Comparison of ENCODE assay signal across 6 cellular contexts in genomic region chr12:57715036-57715758, GRCh38. TPM values are rescaled to one million over a fixed set of nuclear protein-coding genes. Genes with fewer than 3 reads are reported as not detected.
DNase-seq lines count a peak whose midpoint lies in the region; ATAC-seq, FAIRE-seq and TF ChIP-seq lines count a peak whose summit lies in the region.
"Not testable (repeated sequence)": the region's sequence is repeated elsewhere in the genome, so short reads cannot be mapped to it uniquely, and the experiment has no call there.

No MANE protein-coding gene starts in this region.

- not testable (repeated sequence) for H3K27ac Mint-ChIP-seq in osteocyte (ENCODE audit: unreplicated experiment)

- H3K79me2 ChIP-seq in OCI-LY1 (ENCODE audit: insufficient read depth, low read length); GM12878 (ENCODE audit: control insufficient read depth, insufficient read depth, low read length): not testable (repeated sequence)

- FAIRE-seq in GM12891 (lab: Jason Lieb, UNC): peak; percentile 91
- not testable (repeated sequence) for FAIRE-seq in GM12878 (lab: Jason Lieb, UNC)

- H3K9me3 ChIP-seq in OCI-LY1 (ENCODE audit: low read length); GM12878 (replicated peaks; ENCODE audit: control insufficient read depth, insufficient read depth, low read length): not testable (repeated sequence)

- not testable (repeated sequence) for H3K27me3 Mint-ChIP-seq in osteocyte (ENCODE audit: unreplicated experiment)

- RAD21 ChIA-PET in GM12878 (lab: Charles Lee; ENCODE audit: unreplicated experiment): not testable (repeated sequence)

- H3K9ac ChIP-seq in OCI-LY1 (ENCODE audit: low read length): peak overlapping the region; percentile 41; the same call in 1 of the 2 replicates
- H3K9ac ChIP-seq in GM12878 (ENCODE audit: control insufficient read depth, insufficient read depth, low read length): not testable (repeated sequence)

- intact Hi-C loops in GM12878 (cut with micrococcal nuclease; ENCODE audit: unreplicated experiment): not testable (repeated sequence)

- ATAC-seq in HG02852 (IDR thresholded peaks at IDR 0.05; ENCODE audit: unreplicated experiment) (peak; percentile 43), HG03354 (IDR thresholded peaks at IDR 0.05; ENCODE audit: poor library complexity, severe bottlenecking, unreplicated experiment) (peak; percentile 72)
- not testable (repeated sequence) for ATAC-seq in GM12878

- H3K4me1 ChIP-seq in OCI-LY1 (ENCODE audit: insufficient read depth, low read length, severe bottlenecking); GM12878 (ENCODE audit: control insufficient read depth, insufficient read depth, low read length): not testable (repeated sequence)

- H3K36me3 ChIP-seq in OCI-LY1 (ENCODE audit: insufficient read depth, low read length): peaks cover 73% of the 10 kb centered on the region
- peaks cover 11 to 18% of the 10 kb centered on the region in 2 experiments for H3K36me3 ChIP-seq in GM12878 (ENCODE audit: control insufficient read depth in 2 of 2, insufficient read depth in 2 of 2, low read length in 1 of 2)

- H3F3A ChIP-seq in OCI-LY1 (ENCODE audit: insufficient read depth, low read length): not testable (repeated sequence)

- H4K20me1 ChIP-seq in OCI-LY1 (ENCODE audit: insufficient read depth, low read length); GM12878 (ENCODE audit: control insufficient read depth, insufficient read depth): not testable (repeated sequence)

- CTCF ChIA-PET in GM12878 (lab: Yijun Ruan, JAX): not testable (repeated sequence)

- not testable (repeated sequence) for TF ChIP-seq CTCF in OCI-LY1 (IDR thresholded peaks at IDR 0.05; ENCODE audit: low read length); GM12878 (IDR thresholded peaks at IDR 0.05 in 2 of 3, conservative IDR thresholded peaks at IDR 0.05 in 1 of 3; ENCODE audit: control insufficient read depth in 2 of 3, extremely low read depth in 1 of 3, insufficient read depth in 1 of 3, low read depth in 3 of 3, low read length in 3 of 3); osteocyte (IDR thresholded peaks at IDR 0.05)

- H3K4me3 Mint-ChIP-seq in osteocyte (ENCODE audit: unreplicated experiment): not testable (repeated sequence)

- 30% methylated on average over 6 of the region's 6 CpGs for WGBS in GM12878 (ENCODE audit: insufficient coverage, insufficient replicate concordance, low lambda C conversion rate, missing lambda C conversion rate)

- not testable (repeated sequence) for H3K4me3 ChIP-seq in OCI-LY1 (ENCODE audit: low read depth, low read length, poor library complexity, severe bottlenecking); GM12878

- not testable (repeated sequence) for BruUV-seq in GM12878 (replicated peaks; lab: Mats Ljungman, UMichigan)

- H3K9me3 Mint-ChIP-seq in osteocyte (ENCODE audit: unreplicated experiment): not testable (repeated sequence)

- TF ChIP-seq RAD21 in GM12878 (IDR thresholded peaks at IDR 0.05; ENCODE audit: insufficient read depth, low read depth, low read length): not testable (repeated sequence)

- H3K27me3 ChIP-seq in OCI-LY1 (ENCODE audit: insufficient read depth, low read length); GM12878 (replicated peaks in 1 of 2; ENCODE audit: control insufficient read depth in 2 of 2, insufficient read depth in 2 of 2, low read length in 1 of 2): not testable (repeated sequence)

- H2AFZ ChIP-seq in OCI-LY1 (ENCODE audit: low read length); GM12878 (ENCODE audit: control insufficient read depth, low read depth, low read length): not testable (repeated sequence)

- DNase-seq in GM12891 (ENCODE audit: insufficient read length, low spot score) (peak; percentile 18), osteocyte (ENCODE audit: extremely low spot score, unreplicated experiment) (peak; percentile 53)
- not testable (repeated sequence) for DNase-seq in GM12878 (ENCODE audit: low read depth, low spot score)

- TF ChIP-seq POLR2A in GM12891 (IDR thresholded peaks at IDR 0.05; ENCODE audit: low read depth, low read length); GM12878 (IDR thresholded peaks at IDR 0.05; ENCODE audit: low read depth, low read length): not testable (repeated sequence)

- peaks cover 36% of the 10 kb centered on the region for H3K36me3 Mint-ChIP-seq in osteocyte (ENCODE audit: unreplicated experiment)

- TF ChIP-seq EP300 in GM12878 (IDR thresholded peaks at IDR 0.05; ENCODE audit: borderline replicate concordance in 1 of 2, control insufficient read depth in 1 of 2, low read depth in 2 of 2, low read length in 2 of 2): not testable (repeated sequence)

- H3K27ac ChIP-seq in OCI-LY1 (ENCODE audit: low read depth, low read length, poor library complexity, severe bottlenecking): peak overlapping the region; percentile 72
- H3K27ac ChIP-seq in GM12878 (ENCODE audit: control insufficient read depth, insufficient read depth): not testable (repeated sequence)

- POLR2A ChIA-PET in GM12878 (lab: Charles Lee): interaction anchor here (1.1 kb wide), 1 partner anchor 12 kb away, joined by 5 read pairs; no protein-coding TSS in a partner anchor

- SMC1A ChIA-PET in GM12878 (lab: Charles Lee; ENCODE audit: uncharacterized antibody, unreplicated experiment): interaction anchor here (1.2 kb wide), 1 partner anchor 223 kb away, joined by 3 read pairs; no protein-coding TSS in a partner anchor

- H3K4me1 Mint-ChIP-seq in osteocyte (ENCODE audit: unreplicated experiment): not testable (repeated sequence)

- H3K4me2 ChIP-seq in OCI-LY1 (ENCODE audit: low read length): peak overlapping the region; percentile 8; the same call in 1 of the 2 replicates
- H3K4me2 ChIP-seq in GM12878 (ENCODE audit: control insufficient read depth, insufficient read depth): not testable (repeated sequence)

- H3K9me2 ChIP-seq in OCI-LY1 (ENCODE audit: low read depth, low read length): not testable (repeated sequence)

- in situ Hi-C loops in GM12878 (cut with MboI): not testable (repeated sequence)

RNA-seq across cellular contexts. Expression of gene OS9, which starts 21.3 kb away (rescaled TPM):
- polyA plus RNA-seq in GM12891 (2012; ENCODE audit: low read depth, missing spikeins): 69.5 TPM
- 168 and 196 TPM in 2 replicates for total RNA-seq in GM12878 (2013; cell fraction: nucleolus; rRNA removed)
- total RNA-seq in GM12878 (2014; rRNA removed): 83.4 and 83.9 TPM in 2 replicates
- 68.8 and 74.9 TPM in 2 replicates for total RNA-seq in GM12878 (2014; rRNA removed; fragmentation: Illumina TruSeq; extraction: Trizol)
- total RNA-seq in GM12878 (2021): 87.2 and 101 TPM in 2 replicates
- 73.5 TPM for polyA plus RNA-seq in GM12878 (2011; ENCODE audit: low read depth)
- polyA plus RNA-seq in GM12878 (2011; rRNA removed): 85.7 and 106 TPM in 2 replicates
- polyA plus RNA-seq in GM12878 (2011; cell fraction: cytosol; rRNA removed): 111 and 179 TPM in 2 replicates
- 320 and 332 TPM in 2 replicates for polyA plus RNA-seq in GM12878 (2011; cell fraction: nucleus; rRNA removed)
- 95.5 and 119 TPM in 2 replicates for polyA plus RNA-seq in GM12878 (2012)
- 58.2 and 82.7 TPM in 2 replicates for polyA plus RNA-seq in GM12878 (2014; fragmentation: Illumina TruSeq; extraction: Trizol)
- polyA plus RNA-seq in GM12878 (2014; fragmentation: Nextera tagmentation; extraction: Ambion mirVana): 1 to 10 TPM; 5.2 to 8.4 TPM
- polyA plus RNA-seq in GM12878 (2014; rRNA removed): 78.6 and 79.0 TPM in 2 replicates
- polyA plus RNA-seq in GM12878 (2016; fragmentation: Nextera tagmentation; extraction: Ambion mirVana): 10 to 100 TPM; 78.9 to 79.4 TPM
- 96.3 and 167 TPM in 2 replicates for polyA minus RNA-seq in GM12878 (2011; rRNA and poly(A)+ RNA removed)
- 30.5 and 33.5 TPM in 2 replicates for polyA minus RNA-seq in GM12878 (2011; cell fraction: cytosol; rRNA and poly(A)+ RNA removed)
- 51.4 and 63.3 TPM in 2 replicates for polyA minus RNA-seq in GM12878 (2011; cell fraction: nucleus; rRNA and poly(A)+ RNA removed)
- 338 and 363 TPM in 2 replicates for total RNA-seq in osteocyte

RNA-seq across cellular contexts. Expression of gene AGAP2, which starts 23.3 kb away (rescaled TPM):
- polyA plus RNA-seq in GM12891 (2012; ENCODE audit: low read depth, missing spikeins): 6.3 TPM
- 13.0 and 14.1 TPM in 2 replicates for total RNA-seq in GM12878 (2013; cell fraction: nucleolus; rRNA removed)
- 11.1 and 14.1 TPM in 2 replicates for total RNA-seq in GM12878 (2014; rRNA removed)
- total RNA-seq in GM12878 (2014; rRNA removed; fragmentation: Illumina TruSeq; extraction: Trizol): 10.2 and 13.9 TPM in 2 replicates
- total RNA-seq in GM12878 (2021): 17.9 and 19.8 TPM in 2 replicates
- polyA plus RNA-seq in GM12878 (2011; ENCODE audit: low read depth): 6.7 TPM
- 11.6 and 13.9 TPM in 2 replicates for polyA plus RNA-seq in GM12878 (2011; rRNA removed)
- polyA plus RNA-seq in GM12878 (2011; cell fraction: cytosol; rRNA removed): 10.5 and 13.7 TPM in 2 replicates
- polyA plus RNA-seq in GM12878 (2011; cell fraction: nucleus; rRNA removed): 28.7 and 34.5 TPM in 2 replicates
- 9.1 and 10.5 TPM in 2 replicates for polyA plus RNA-seq in GM12878 (2012)
- 6.8 and 10.6 TPM in 2 replicates for polyA plus RNA-seq in GM12878 (2014; fragmentation: Illumina TruSeq; extraction: Trizol)
- under 1 TPM; 0.29 to 0.47 TPM for polyA plus RNA-seq in GM12878 (2014; fragmentation: Nextera tagmentation; extraction: Ambion mirVana)
- polyA plus RNA-seq in GM12878 (2014; rRNA removed): 11.3 and 13.6 TPM in 2 replicates
- polyA plus RNA-seq in GM12878 (2016; fragmentation: Nextera tagmentation; extraction: Ambion mirVana): 1 to 10 TPM; 2.5 to 2.8 TPM
- 9.4 and 16.3 TPM in 2 replicates for polyA minus RNA-seq in GM12878 (2011; rRNA and poly(A)+ RNA removed)
- 6.4 and 8.3 TPM in 2 replicates for polyA minus RNA-seq in GM12878 (2011; cell fraction: cytosol; rRNA and poly(A)+ RNA removed)
- 8.0 and 19.8 TPM in 2 replicates for polyA minus RNA-seq in GM12878 (2011; cell fraction: nucleus; rRNA and poly(A)+ RNA removed)
- 2.4 and 2.6 TPM in 2 replicates for total RNA-seq in osteocyte

RNA-seq across cellular contexts. Expression of gene TSPAN31, which starts 29.6 kb away (rescaled TPM):
- polyA plus RNA-seq in GM12891 (2012; ENCODE audit: low read depth, missing spikeins): 24.1 TPM
- 28.1 and 28.4 TPM in 2 replicates for total RNA-seq in GM12878 (2013; cell fraction: nucleolus; rRNA removed)
- total RNA-seq in GM12878 (2014; rRNA removed) (24.8 and 32.7 TPM in 2 replicates), GM12878 (2014; rRNA removed; fragmentation: Illumina TruSeq; extraction: Trizol) (18.8 and 21.7 TPM in 2 replicates), GM12878 (2021) (11.8 and 13.8 TPM in 2 replicates), osteocyte (36.2 and 37.4 TPM in 2 replicates)
- 16.0 TPM for polyA plus RNA-seq in GM12878 (2011; ENCODE audit: low read depth)
- polyA plus RNA-seq in GM12878 (2011; rRNA removed) (32.2 and 40.4 TPM in 2 replicates), GM12878 (2014; fragmentation: Illumina TruSeq; extraction: Trizol) (24.7 and 27.0 TPM in 2 replicates), GM12878 (2014; fragmentation: Nextera tagmentation; extraction: Ambion mirVana) (10 to 100 TPM; 23.4 to 25.1 TPM), GM12878 (2014; rRNA removed) (19.0 and 20.8 TPM in 2 replicates), GM12878 (2016; fragmentation: Nextera tagmentation; extraction: Ambion mirVana) (10 to 100 TPM; 27.7 to 30.0 TPM)
- polyA plus RNA-seq in GM12878 (2011; cell fraction: cytosol; rRNA removed): 23.1 and 29.6 TPM in 2 replicates
- polyA plus RNA-seq in GM12878 (2011; cell fraction: nucleus; rRNA removed): 16.6 and 19.0 TPM in 2 replicates
- polyA plus RNA-seq in GM12878 (2012): 27.7 and 28.4 TPM in 2 replicates
- 24.3 and 40.1 TPM in 2 replicates for polyA minus RNA-seq in GM12878 (2011; rRNA and poly(A)+ RNA removed)
- polyA minus RNA-seq in GM12878 (2011; cell fraction: cytosol; rRNA and poly(A)+ RNA removed): 8.2 and 9.2 TPM in 2 replicates
- 10.5 and 15.4 TPM in 2 replicates for polyA minus RNA-seq in GM12878 (2011; cell fraction: nucleus; rRNA and poly(A)+ RNA removed)

RNA-seq across cellular contexts. Expression of gene CDK4, which starts 36.9 kb away (rescaled TPM):
- 100 TPM for polyA plus RNA-seq in GM12891 (2012; ENCODE audit: low read depth, missing spikeins)
- total RNA-seq in GM12878 (2013; cell fraction: nucleolus; rRNA removed): 35.5 and 41.8 TPM in 2 replicates
- total RNA-seq in GM12878 (2014; rRNA removed): 201 and 202 TPM in 2 replicates
- 116 and 120 TPM in 2 replicates for total RNA-seq in GM12878 (2014; rRNA removed; fragmentation: Illumina TruSeq; extraction: Trizol)
- total RNA-seq in GM12878 (2021): 189 TPM in 2 replicates
- 74.3 TPM for polyA plus RNA-seq in GM12878 (2011; ENCODE audit: low read depth)
- polyA plus RNA-seq in GM12878 (2011; rRNA removed): 155 and 251 TPM in 2 replicates
- polyA plus RNA-seq in GM12878 (2011; cell fraction: cytosol; rRNA removed): 241 and 318 TPM in 2 replicates
- polyA plus RNA-seq in GM12878 (2011; cell fraction: nucleus; rRNA removed): 132 and 140 TPM in 2 replicates
- polyA plus RNA-seq in GM12878 (2012): 98.0 and 98.2 TPM in 2 replicates
- polyA plus RNA-seq in GM12878 (2014; fragmentation: Illumina TruSeq; extraction: Trizol): 213 and 240 TPM in 2 replicates
- polyA plus RNA-seq in GM12878 (2014; fragmentation: Nextera tagmentation; extraction: Ambion mirVana): 10 to 100 TPM; 26.1 to 45.7 TPM
- 237 and 311 TPM in 2 replicates for polyA plus RNA-seq in GM12878 (2014; rRNA removed)
- polyA plus RNA-seq in GM12878 (2016; fragmentation: Nextera tagmentation; extraction: Ambion mirVana): 100 to 1,000 TPM; 344 to 385 TPM
- polyA minus RNA-seq in GM12878 (2011; rRNA and poly(A)+ RNA removed): 134 and 149 TPM in 2 replicates
- 49.7 and 57.6 TPM in 2 replicates for polyA minus RNA-seq in GM12878 (2011; cell fraction: cytosol; rRNA and poly(A)+ RNA removed)
- 32.0 and 54.1 TPM in 2 replicates for polyA minus RNA-seq in GM12878 (2011; cell fraction: nucleus; rRNA and poly(A)+ RNA removed)
- total RNA-seq in osteocyte: 137 and 142 TPM in 2 replicates

RNA-seq across cellular contexts. Expression of gene MARCHF9, which starts 39.7 kb away (rescaled TPM):
- 6.8 TPM for polyA plus RNA-seq in GM12891 (2012; ENCODE audit: low read depth, missing spikeins)
- total RNA-seq in GM12878 (2013; cell fraction: nucleolus; rRNA removed): 20.5 and 20.9 TPM in 2 replicates
- total RNA-seq in GM12878 (2014; rRNA removed) (15.6 and 17.6 TPM in 2 replicates), GM12878 (2014; rRNA removed; fragmentation: Illumina TruSeq; extraction: Trizol) (10.3 and 10.4 TPM in 2 replicates), GM12878 (2021) (25.5 and 26.7 TPM in 2 replicates), osteocyte (19.2 and 21.1 TPM in 2 replicates)
- polyA plus RNA-seq in GM12878 (2011; ENCODE audit: low read depth): 7.7 TPM
- polyA plus RNA-seq in GM12878 (2011; rRNA removed) (11.1 and 16.6 TPM in 2 replicates), GM12878 (2014; fragmentation: Illumina TruSeq; extraction: Trizol) (17.9 and 20.6 TPM in 2 replicates), GM12878 (2014; fragmentation: Nextera tagmentation; extraction: Ambion mirVana) (1 to 10 TPM; 2.4 to 5.1 TPM), GM12878 (2014; rRNA removed) (29.3 and 32.3 TPM in 2 replicates), GM12878 (2016; fragmentation: Nextera tagmentation; extraction: Ambion mirVana) (1 to 10 TPM; 3.3 to 4.0 TPM)
- polyA plus RNA-seq in GM12878 (2011; cell fraction: cytosol; rRNA removed): 20.0 and 26.5 TPM in 2 replicates
- polyA plus RNA-seq in GM12878 (2011; cell fraction: nucleus; rRNA removed): 36.0 and 36.4 TPM in 2 replicates
- polyA plus RNA-seq in GM12878 (2012): 18.9 and 20.4 TPM in 2 replicates
- polyA minus RNA-seq in GM12878 (2011; rRNA and poly(A)+ RNA removed): 17.7 and 24.6 TPM in 2 replicates
- 4.9 and 6.8 TPM in 2 replicates for polyA minus RNA-seq in GM12878 (2011; cell fraction: cytosol; rRNA and poly(A)+ RNA removed)
- polyA minus RNA-seq in GM12878 (2011; cell fraction: nucleus; rRNA and poly(A)+ RNA removed): 7.3 and 12.1 TPM in 2 replicates
